1 cellular context compared by ENCODE assay signal in the genomic region with DNA sequence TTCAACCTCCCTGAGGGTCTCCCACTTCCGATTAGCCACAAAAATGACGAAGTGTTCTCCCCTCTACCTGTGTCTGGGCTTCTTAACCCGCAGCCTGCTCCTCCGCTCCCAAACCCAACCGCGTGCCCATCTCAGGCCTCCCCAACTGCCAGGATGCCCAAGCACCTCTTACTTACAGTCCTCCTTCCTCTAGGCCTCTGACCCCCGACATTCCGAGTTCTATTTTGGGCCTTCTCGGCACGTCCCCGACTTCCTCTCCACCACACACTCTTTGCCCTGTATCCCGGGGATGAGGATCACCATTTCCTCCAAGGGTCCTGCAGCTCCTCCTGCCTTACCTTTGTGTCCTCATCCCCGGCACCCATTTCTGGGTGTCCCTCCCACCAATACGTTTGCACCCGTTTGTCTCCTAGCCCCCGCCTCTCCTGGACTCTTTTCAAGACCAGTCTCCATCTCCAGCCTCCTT.
TF ChIP-seq lines count a peak whose summit lies in the region.

No MANE protein-coding gene starts in this region.

TF ChIP-seq in A549, 52 proteins besides CTCF, POLR2A, EP300 and RAD21:
- TF ChIP-seq TP53 (CRISPR knock-in tag; IDR thresholded peaks at IDR 0.05) (peak; percentile 50; the same call in 1 of the 2 replicates), MYC (IDR thresholded peaks at IDR 0.05; ENCODE audit: borderline replicate concordance, low read length) (0 out of 2 replicates have a peak, but pooled peaks have one; percentile 3), EHF (CRISPR knock-in tag; IDR thresholded peaks at IDR 0.05) (no peak; the same call in 1 of the 2 replicates), RFX5 (IDR thresholded peaks at IDR 0.05) (0 out of 2 replicates have a peak, but pooled peaks have one; percentile 0), FOSL2 (IDR thresholded peaks at IDR 0.05) (no peak), FOSL2 (CRISPR knock-in tag; IDR thresholded peaks at IDR 0.05) (no peak), MAZ (IDR thresholded peaks at IDR 0.05; ENCODE audit: borderline replicate concordance, low read depth, low read length) (0 out of 2 replicates have a peak, but pooled peaks have one; percentile 4), NFE2L2 (conservative IDR thresholded peaks at IDR 0.05; ENCODE audit: low read length) (no peak), FOXS1 (CRISPR knock-in tag; IDR thresholded peaks at IDR 0.05) (no peak), PHF8 (IDR thresholded peaks at IDR 0.05; ENCODE audit: borderline replicate concordance, low read depth) (peak; percentile 45; the same call in 1 of the 2 replicates), HEYL (CRISPR knock-in tag; IDR thresholded peaks at IDR 0.05) (no peak), ZC3H11A (IDR thresholded peaks at IDR 0.05) (0 out of 2 replicates have a peak, but pooled peaks have one; percentile 3), CHD2 (IDR thresholded peaks at IDR 0.05; ENCODE audit: low read length, partially characterized antibody) (no peak), SREBF2 (IDR thresholded peaks at IDR 0.05) (no peak), CEBPB (IDR thresholded peaks at IDR 0.05) (no peak), RARB (CRISPR knock-in tag; IDR thresholded peaks at IDR 0.05) (0 out of 2 replicates have a peak, but pooled peaks have one; percentile 23), FOSB (CRISPR knock-in tag; IDR thresholded peaks at IDR 0.05) (no peak), HOXB13 (CRISPR knock-in tag; IDR thresholded peaks at IDR 0.05; ENCODE audit: low read depth) (peak; percentile 70; the same call in 1 of the 2 replicates), ESRRA (IDR thresholded peaks at IDR 0.05; ENCODE audit: borderline replicate concordance, low read length) (no peak)
- TF ChIP-seq, protein P1, sequence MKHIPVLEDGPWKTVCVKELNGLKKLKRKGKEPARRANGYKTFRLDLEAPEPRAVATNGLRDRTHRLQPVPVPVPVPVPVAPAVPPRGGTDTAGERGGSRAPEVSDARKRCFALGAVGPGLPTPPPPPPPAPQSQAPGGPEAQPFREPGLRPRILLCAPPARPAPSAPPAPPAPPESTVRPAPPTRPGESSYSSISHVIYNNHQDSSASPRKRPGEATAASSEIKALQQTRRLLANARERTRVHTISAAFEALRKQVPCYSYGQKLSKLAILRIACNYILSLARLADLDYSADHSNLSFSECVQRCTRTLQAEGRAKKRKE (CRISPR knock-in tag; IDR thresholded peaks at IDR 0.05; ENCODE audit: low read depth), result 0 out of 2 replicates have a peak, but pooled peaks have one; percentile 24
- TF ChIP-seq, protein P2, sequence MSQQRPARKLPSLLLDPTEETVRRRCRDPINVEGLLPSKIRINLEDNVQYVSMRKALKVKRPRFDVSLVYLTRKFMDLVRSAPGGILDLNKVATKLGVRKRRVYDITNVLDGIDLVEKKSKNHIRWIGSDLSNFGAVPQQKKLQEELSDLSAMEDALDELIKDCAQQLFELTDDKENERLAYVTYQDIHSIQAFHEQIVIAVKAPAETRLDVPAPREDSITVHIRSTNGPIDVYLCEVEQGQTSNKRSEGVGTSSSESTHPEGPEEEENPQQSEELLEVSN (IDR thresholded peaks at IDR 0.05; ENCODE audit: borderline replicate concordance, low read depth), result no peak
